ENCODE assay signal across 8 cellular contexts in the genomic region with DNA sequence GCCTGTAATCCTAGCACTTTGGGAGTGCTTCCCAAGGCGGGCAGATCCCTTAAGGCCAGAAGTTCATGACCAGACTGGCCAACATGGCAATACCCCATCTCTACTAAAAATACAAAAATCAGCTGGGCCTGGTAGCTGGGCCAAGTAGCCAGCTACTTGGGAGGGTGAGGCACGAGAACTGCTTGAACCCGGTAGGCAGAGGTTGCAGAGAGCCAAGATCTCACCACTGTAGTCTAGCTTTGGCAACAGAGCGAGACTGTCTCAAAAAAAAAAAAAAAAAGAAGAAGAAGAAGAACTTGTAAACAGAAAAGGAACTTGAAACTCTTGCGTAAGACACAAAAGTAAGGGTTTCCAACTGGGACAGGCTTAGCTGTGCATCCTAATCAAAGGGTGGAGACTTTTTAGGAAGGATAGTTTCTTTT. TPM values are rescaled to one million over a fixed set of nuclear protein-coding genes. Genes with fewer than 3 reads are reported as not detected.
DNase-seq lines count a peak whose midpoint lies in the region; ATAC-seq and TF ChIP-seq lines count a peak whose summit lies in the region.

No MANE protein-coding gene starts in this region.

- no peaks in the 10 kb centered on the region for H3K36me3 ChIP-seq in psoas muscle (ENCODE audit: insufficient read depth in 1 of 2, low read depth in 1 of 2)

- peak overlapping the region; percentile 40 for H3K4me3 ChIP-seq in psoas muscle

- no peaks in the 10 kb centered on the region for H3K27me3 Mint-ChIP-seq in progenitor cell of endocrine pancreas

- intact Hi-C loops in psoas muscle (cut with DNase I): loop anchor here in 1 of 2 donors (5.0 to 10.0 kb wide), 2 partner anchors 81 to 349 kb away; a partner anchor contains a TSS

- no peak overlapping the region for H3K27ac Mint-ChIP-seq in progenitor cell of endocrine pancreas

- no peak for TF ChIP-seq CTCF in psoas muscle (IDR thresholded peaks at IDR 0.05)
- TF ChIP-seq CTCF in progenitor cell of endocrine pancreas (IDR thresholded peaks at IDR 0.05; ENCODE audit: unreplicated experiment): no peak

- H3K4me1 Mint-ChIP-seq in progenitor cell of endocrine pancreas (ENCODE audit: low read depth): no peaks in the 10 kb centered on the region

- WGBS in psoas muscle, 3 donors: 18 to 29% (median 26%) methylated on average over 5 of the region's 5 CpGs

- peak; percentile 80 to 94 (median 90) for ATAC-seq in psoas muscle

- H3K9me3 Mint-ChIP-seq in progenitor cell of endocrine pancreas (ENCODE audit: low read depth): peaks cover 4% of the 10 kb centered on the region

- H3K4me3 Mint-ChIP-seq in progenitor cell of endocrine pancreas (ENCODE audit: low read depth): no peak overlapping the region

- H3K9me3 ChIP-seq in psoas muscle: no peaks in the 10 kb centered on the region

- DNase-seq in GF-D8 (lab: John Stamatoyannopoulos, UW) (peak; percentile 75), NOMO-1 treated with DMSO at 0.1 percent for 48 hours (lab: John Stamatoyannopoulos, UW; ENCODE audit: unreplicated experiment) (peak; percentile 81), fibroblast of gingiva (ENCODE audit: low read depth) (peak; percentile 94), psoas muscle (peak in 1 of 2 donors; percentile 74), NCI-H1436 treated with DMSO at 0.1 percent for 48 hours (lab: John Stamatoyannopoulos, UW) (no peak), progenitor cell of endocrine pancreas (ENCODE audit: low spot score, unreplicated experiment) (no peak), cortex of kidney (lab: John Stamatoyannopoulos, UW) (no peak)
- no peak for DNase-seq in activated naive CD4-positive, alpha-beta T cell treated with Interleukin-2 at 50 U/mL for 16 hours

- H3K27me3 ChIP-seq in psoas muscle (ENCODE audit: insufficient read depth in 3 of 3, low read length in 2 of 3): no peaks in the 10 kb centered on the region

- no peaks in the 10 kb centered on the region for H3K36me3 Mint-ChIP-seq in progenitor cell of endocrine pancreas (ENCODE audit: insufficient read depth)

- peaks cover 29% of the 10 kb centered on the region for H3K4me1 ChIP-seq in psoas muscle

- peak overlapping the region; percentile 80 for H3K27ac ChIP-seq in psoas muscle

RNA-seq across cellular contexts. Expression of a gene that starts 5.6 kb away (rescaled TPM):
- total RNA-seq in psoas muscle: 1 to 10 TPM; 1.2 to 4.2 (median 1.6) TPM
- polyA plus RNA-seq in psoas muscle: 1 to 10 TPM; 1.2 to 1.4 (median 1.3) TPM
- not detected in 2 replicates for total RNA-seq in progenitor cell of endocrine pancreas

RNA-seq across cellular contexts. Expression of a gene that starts 31.6 kb away (rescaled TPM):
- total RNA-seq in psoas muscle (1 to 10 TPM; 2.7 to 7.1 (median 5.5) TPM), progenitor cell of endocrine pancreas (0.16 TPM in 1 of 2 replicates, not detected in the other)
- 1 to 10 TPM; 2.0 to 4.6 (median 2.6) TPM for polyA plus RNA-seq in psoas muscle

RNA-seq across cellular contexts. Expression of a gene that starts 44.7 kb away (rescaled TPM):
- total RNA-seq in psoas muscle (10 to 100 TPM in 3 of 4 donors, 1 to 10 TPM in 1; 7.7 to 14.2 (median 12.3) TPM), progenitor cell of endocrine pancreas (17.0 and 19.5 TPM in 2 replicates)
- 10 to 100 TPM in 1 of 3 donors, 1 to 10 TPM in 2; 7.6 to 10.3 (median 8.2) TPM for polyA plus RNA-seq in psoas muscle

Comparison
In these comparisons a context has a peak if more than half of its experiments do, and no peak if none do; other contexts are left out.
1. DNase-seq: peak in GF-D8 (single experiment), NOMO-1 treated with DMSO at 0.1 percent for 48 hours (single experiment) and fibroblast of gingiva (single experiment); none in NCI-H1436 treated with DMSO at 0.1 percent for 48 hours (single experiment), progenitor cell of endocrine pancreas (single experiment), cortex of kidney (single experiment) and activated naive CD4-positive, alpha-beta T cell treated with Interleukin-2 at 50 U/mL for 16 hours (single experiment).